ENCODE assay signal across 1 cellular context in genomic region chr6:130173377-130174004, GRCh38. TPM values are rescaled to one million over a fixed set of nuclear protein-coding genes. Genes with fewer than 3 reads are reported as not detected.
"Had no signal": no experiment of that assay in that cellular context is flagged by ENCODE, and none has a peak within 500 bp of the region (broad histone marks: within the 10 kb centered on the region; RNA-seq: fewer than 3 reads in every experiment).

No MANE protein-coding gene starts in this region.

RNA-seq across cellular contexts. Expression of gene SAMD3, which starts 49.3 kb away (rescaled TPM):
- polyA plus RNA-seq: cardiac muscle cell had no signal
